Comparison of ENCODE assay signal across 8 cellular contexts in genomic region chr2:39772086-39772811, GRCh38. TPM values are rescaled to one million over a fixed set of nuclear protein-coding genes. Genes with fewer than 3 reads are reported as not detected.
A peak's percentile ranks its signal among the peaks of the same experiment; 100 is the strongest.
DNase-seq lines count a peak whose midpoint lies in the region; ATAC-seq and TF ChIP-seq lines count a peak whose summit lies in the region.
"Had no signal": no experiment of that assay in that cellular context is flagged by ENCODE, and none has a peak within 500 bp of the region (broad histone marks: within the 10 kb centered on the region; RNA-seq: fewer than 3 reads in every experiment).

No MANE protein-coding gene starts in this region.

- no peaks in the 10 kb centered on the region for H3K27me3 ChIP-seq in NT2/D1 (ENCODE audit: insufficient read depth, insufficient read length)
- no peaks in the 10 kb centered on the region for H3K27me3 ChIP-seq in psoas muscle (ENCODE audit: insufficient read depth in 3 of 3, low read length in 2 of 3)

- H3K27ac ChIP-seq in psoas muscle: peak overlapping the region; percentile 46

- intact Hi-C loops in psoas muscle (cut with DNase I): no loop called here

- peak; percentile 48 for ATAC-seq in GM18907 (IDR thresholded peaks at IDR 0.05; ENCODE audit: unreplicated experiment)
- ATAC-seq in psoas muscle: peak; percentile 65 to 80 (median 70)

- H3K36me3 ChIP-seq in NT2/D1 (ENCODE audit: insufficient read depth, insufficient read length, low read length): no peaks in the 10 kb centered on the region
- H3K36me3 ChIP-seq in psoas muscle (ENCODE audit: insufficient read depth in 1 of 2, low read depth in 1 of 2): peaks cover 0 to 30% of the 10 kb centered on the region in 2 donors

- H3K4me1 ChIP-seq in NT2/D1 (ENCODE audit: insufficient read depth, insufficient read length) (no peaks in the 10 kb centered on the region), psoas muscle (peaks cover 36% of the 10 kb centered on the region)

- DNase-seq in NT2/D1 (ENCODE audit: low read depth, low spot score) (peak; percentile 8), choroid plexus epithelial cell (ENCODE audit: low read depth) (peak; percentile 73), psoas muscle (no peak), NCI-H345 (lab: John Stamatoyannopoulos, UW) (no peak), A172 (ENCODE audit: low spot score) (no peak), SHP77 (lab: John Stamatoyannopoulos, UW) (no peak)
- DNase-seq: NCI-H524 treated with DMSO at 0.1 percent for 48 hours had no signal

- no peak overlapping the region for H3K4me3 ChIP-seq in NT2/D1 (ENCODE audit: insufficient read length, low read depth)
- no peak overlapping the region for H3K4me3 ChIP-seq in choroid plexus epithelial cell (ENCODE audit: low read depth, low read length)
- no peak overlapping the region for H3K4me3 ChIP-seq in psoas muscle

- H3K9me3 ChIP-seq in NT2/D1 (ENCODE audit: insufficient read depth, low read length) (no peaks in the 10 kb centered on the region), psoas muscle (no peaks in the 10 kb centered on the region)

- 60 to 76% (median 66%) methylated on average over 3 of the region's 3 CpGs for WGBS in psoas muscle, 3 donors

- H3K9ac ChIP-seq in NT2/D1 (ENCODE audit: insufficient read length, low read depth): no peak overlapping the region

- no peak for TF ChIP-seq CTCF in choroid plexus epithelial cell (conservative IDR thresholded peaks at IDR 0.05; ENCODE audit: low read depth, low read length)
- no peak for TF ChIP-seq CTCF in psoas muscle (IDR thresholded peaks at IDR 0.05)

RNA-seq across cellular contexts. Expression of gene THUMPD2, which starts 6.8 kb away (rescaled TPM):
- 10 to 100 TPM in 1 of 4 donors, 1 to 10 TPM in 3; 6.5 to 12.7 (median 9.0) TPM for total RNA-seq in psoas muscle
- 1 to 10 TPM; 7.1 to 7.5 (median 7.3) TPM for polyA plus RNA-seq in psoas muscle
- 15.9 and 18.2 TPM in 2 replicates for total RNA-seq in A172 (2014; rRNA removed; shearing (Covaris generic))

Comparison
In these comparisons a context has a peak if more than half of its experiments do, and no peak if none do; other contexts are left out.
1. DNase-seq: peak in NT2/D1 (single experiment) and choroid plexus epithelial cell (single experiment); none in psoas muscle (0 of 2), NCI-H345 (single experiment), A172 (single experiment) and SHP77 (0 of 2).